In genomic region chr10:97463363-97464132, GRCh38 we compare ENCODE assay signal across 1 cellular context.
TF ChIP-seq lines count a peak whose summit lies in the region.

No MANE protein-coding gene starts in this region.

TF ChIP-seq in HepG2, 621 proteins besides CTCF, POLR2A, EP300 and RAD21 (continued from another document and continues in another):
- TF ChIP-seq, protein P1, sequence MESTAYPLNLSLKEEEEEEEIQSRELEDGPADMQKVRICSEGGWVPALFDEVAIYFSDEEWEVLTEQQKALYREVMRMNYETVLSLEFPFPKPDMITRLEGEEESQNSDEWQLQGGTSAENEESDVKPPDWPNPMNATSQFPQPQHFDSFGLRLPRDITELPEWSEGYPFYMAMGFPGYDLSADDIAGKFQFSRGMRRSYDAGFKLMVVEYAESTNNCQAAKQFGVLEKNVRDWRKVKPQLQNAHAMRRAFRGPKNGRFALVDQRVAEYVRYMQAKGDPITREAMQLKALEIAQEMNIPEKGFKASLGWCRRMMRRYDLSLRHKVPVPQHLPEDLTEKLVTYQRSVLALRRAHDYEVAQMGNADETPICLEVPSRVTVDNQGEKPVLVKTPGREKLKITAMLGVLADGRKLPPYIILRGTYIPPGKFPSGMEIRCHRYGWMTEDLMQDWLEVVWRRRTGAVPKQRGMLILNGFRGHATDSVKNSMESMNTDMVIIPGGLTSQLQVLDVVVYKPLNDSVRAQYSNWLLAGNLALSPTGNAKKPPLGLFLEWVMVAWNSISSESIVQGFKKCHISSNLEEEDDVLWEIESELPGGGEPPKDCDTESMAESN (CRISPR knock-in tag; conservative IDR thresholded peaks at IDR 0.05), result 0 out of 2 replicates have a peak, but pooled peaks have one; percentile 43
- TF ChIP-seq ZNF512 (CRISPR knock-in tag; IDR thresholded peaks at IDR 0.05) (no peak), ZNF674 (CRISPR knock-in tag; IDR thresholded peaks at IDR 0.05; ENCODE audit: low read depth) (no peak), MXD4 (CRISPR knock-in tag; IDR thresholded peaks at IDR 0.05) (no peak), TSC22D2 (CRISPR knock-in tag; IDR thresholded peaks at IDR 0.05; ENCODE audit: borderline replicate concordance) (no peak), NFRKB (IDR thresholded peaks at IDR 0.05) (no peak), ZNF350 (CRISPR knock-in tag; IDR thresholded peaks at IDR 0.05; ENCODE audit: borderline replicate concordance, low read depth) (no peak; the same call in 1 of the 2 replicates), RCOR2 (CRISPR knock-in tag; IDR thresholded peaks at IDR 0.05) (peak; percentile 37; the same call in 1 of the 2 replicates), ELF1 (CRISPR knock-in tag; IDR thresholded peaks at IDR 0.05) (peak; percentile 48; the same call in 1 of the 2 replicates), ZNF75D (CRISPR knock-in tag; IDR thresholded peaks at IDR 0.05; ENCODE audit: borderline replicate concordance) (no peak), HOXA3 (CRISPR knock-in tag; IDR thresholded peaks at IDR 0.05) (no peak), KLF6 (CRISPR knock-in tag; IDR thresholded peaks at IDR 0.05) (no peak), KAT8 (CRISPR knock-in tag; IDR thresholded peaks at IDR 0.05) (peak; percentile 62), E2F2 (CRISPR knock-in tag; IDR thresholded peaks at IDR 0.05; ENCODE audit: borderline replicate concordance) (no peak), ZNF639 (CRISPR knock-in tag; conservative IDR thresholded peaks at IDR 0.05) (no peak), CEBPB (IDR thresholded peaks at IDR 0.05; ENCODE audit: borderline replicate concordance, low read depth, low read length) (peak; percentile 92), MED13 (CRISPR knock-in tag; IDR thresholded peaks at IDR 0.05) (no peak), NFE2L2 (IDR thresholded peaks at IDR 0.05; ENCODE audit: low read length) (no peak), ZNF256 (CRISPR knock-in tag; conservative IDR thresholded peaks at IDR 0.05) (no peak), HNF4A (CRISPR knock-in tag; IDR thresholded peaks at IDR 0.05) (peak; percentile 88), RNF2 (conservative IDR thresholded peaks at IDR 0.05; ENCODE audit: low read depth) (no peak), SMYD3 (CRISPR knock-in tag; IDR thresholded peaks at IDR 0.05) (no peak), ZNF460 (CRISPR knock-in tag; IDR thresholded peaks at IDR 0.05; ENCODE audit: borderline replicate concordance) (no peak), ZBTB25 (CRISPR knock-in tag; IDR thresholded peaks at IDR 0.05) (0 out of 2 replicates have a peak, but pooled peaks have one; percentile 31), ZNF468 (CRISPR knock-in tag; IDR thresholded peaks at IDR 0.05) (no peak), ZNF205 (CRISPR knock-in tag; IDR thresholded peaks at IDR 0.05) (peak; percentile 45; the same call in 1 of the 2 replicates), ZBTB38 (CRISPR knock-in tag; IDR thresholded peaks at IDR 0.05) (no peak), ZSCAN30 (CRISPR knock-in tag; IDR thresholded peaks at IDR 0.05) (no peak), ZNF792 (CRISPR knock-in tag; IDR thresholded peaks at IDR 0.05) (peak; percentile 47; the same call in 1 of the 2 replicates), REXO4 (CRISPR knock-in tag; IDR thresholded peaks at IDR 0.05; ENCODE audit: borderline replicate concordance) (no peak), SAP130 (CRISPR knock-in tag; IDR thresholded peaks at IDR 0.05; ENCODE audit: low read depth) (peak; percentile 74), ATRX (CRISPR knock-in tag; IDR thresholded peaks at IDR 0.05; ENCODE audit: borderline replicate concordance) (no peak), NR3C1 (CRISPR knock-in tag; IDR thresholded peaks at IDR 0.05) (no peak), RARA (CRISPR knock-in tag; IDR thresholded peaks at IDR 0.05) (no peak; the same call in 1 of the 2 replicates), PATZ1 (CRISPR knock-in tag; IDR thresholded peaks at IDR 0.05) (no peak), FOXP1 (IDR thresholded peaks at IDR 0.05) (no peak), FOXP1 (CRISPR knock-in tag; IDR thresholded peaks at IDR 0.05) (no peak), FOSL1 (CRISPR knock-in tag; IDR thresholded peaks at IDR 0.05; ENCODE audit: borderline replicate concordance) (no peak), FOSL2 (CRISPR knock-in tag; IDR thresholded peaks at IDR 0.05) (peak; percentile 48), ZNF570 (CRISPR knock-in tag; IDR thresholded peaks at IDR 0.05; ENCODE audit: borderline replicate concordance) (no peak), ZNF543 (CRISPR knock-in tag; IDR thresholded peaks at IDR 0.05) (no peak), XBP1 (CRISPR knock-in tag; IDR thresholded peaks at IDR 0.05) (no peak), NFIC (IDR thresholded peaks at IDR 0.05; ENCODE audit: low read length) (0 out of 2 replicates have a peak, but pooled peaks have one; percentile 24), TGIF2 (CRISPR knock-in tag; IDR thresholded peaks at IDR 0.05) (peak; percentile 89), MYNN (CRISPR knock-in tag; IDR thresholded peaks at IDR 0.05; ENCODE audit: low read depth) (no peak), CBFB (CRISPR knock-in tag; IDR thresholded peaks at IDR 0.05) (no peak)
- TF ChIP-seq, protein P2, sequence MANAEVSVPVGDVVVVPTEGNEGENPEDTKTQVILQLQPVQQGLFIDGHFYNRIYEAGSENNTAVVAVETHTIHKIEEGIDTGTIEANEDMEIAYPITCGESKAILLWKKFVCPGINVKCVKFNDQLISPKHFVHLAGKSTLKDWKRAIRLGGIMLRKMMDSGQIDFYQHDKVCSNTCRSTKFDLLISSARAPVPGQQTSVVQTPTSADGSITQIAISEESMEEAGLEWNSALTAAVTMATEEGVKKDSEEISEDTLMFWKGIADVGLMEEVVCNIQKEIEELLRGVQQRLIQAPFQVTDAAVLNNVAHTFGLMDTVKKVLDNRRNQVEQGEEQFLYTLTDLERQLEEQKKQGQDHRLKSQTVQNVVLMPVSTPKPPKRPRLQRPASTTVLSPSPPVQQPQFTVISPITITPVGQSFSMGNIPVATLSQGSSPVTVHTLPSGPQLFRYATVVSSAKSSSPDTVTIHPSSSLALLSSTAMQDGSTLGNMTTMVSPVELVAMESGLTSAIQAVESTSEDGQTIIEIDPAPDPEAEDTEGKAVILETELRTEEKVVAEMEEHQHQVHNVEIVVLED (CRISPR knock-in tag; IDR thresholded peaks at IDR 0.05; ENCODE audit: borderline replicate concordance), result no peak
- TF ChIP-seq, protein P3, sequence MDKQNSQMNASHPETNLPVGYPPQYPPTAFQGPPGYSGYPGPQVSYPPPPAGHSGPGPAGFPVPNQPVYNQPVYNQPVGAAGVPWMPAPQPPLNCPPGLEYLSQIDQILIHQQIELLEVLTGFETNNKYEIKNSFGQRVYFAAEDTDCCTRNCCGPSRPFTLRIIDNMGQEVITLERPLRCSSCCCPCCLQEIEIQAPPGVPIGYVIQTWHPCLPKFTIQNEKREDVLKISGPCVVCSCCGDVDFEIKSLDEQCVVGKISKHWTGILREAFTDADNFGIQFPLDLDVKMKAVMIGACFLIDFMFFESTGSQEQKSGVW (CRISPR knock-in tag; IDR thresholded peaks at IDR 0.05; ENCODE audit: borderline replicate concordance), result no peak
- TF ChIP-seq, protein P4, sequence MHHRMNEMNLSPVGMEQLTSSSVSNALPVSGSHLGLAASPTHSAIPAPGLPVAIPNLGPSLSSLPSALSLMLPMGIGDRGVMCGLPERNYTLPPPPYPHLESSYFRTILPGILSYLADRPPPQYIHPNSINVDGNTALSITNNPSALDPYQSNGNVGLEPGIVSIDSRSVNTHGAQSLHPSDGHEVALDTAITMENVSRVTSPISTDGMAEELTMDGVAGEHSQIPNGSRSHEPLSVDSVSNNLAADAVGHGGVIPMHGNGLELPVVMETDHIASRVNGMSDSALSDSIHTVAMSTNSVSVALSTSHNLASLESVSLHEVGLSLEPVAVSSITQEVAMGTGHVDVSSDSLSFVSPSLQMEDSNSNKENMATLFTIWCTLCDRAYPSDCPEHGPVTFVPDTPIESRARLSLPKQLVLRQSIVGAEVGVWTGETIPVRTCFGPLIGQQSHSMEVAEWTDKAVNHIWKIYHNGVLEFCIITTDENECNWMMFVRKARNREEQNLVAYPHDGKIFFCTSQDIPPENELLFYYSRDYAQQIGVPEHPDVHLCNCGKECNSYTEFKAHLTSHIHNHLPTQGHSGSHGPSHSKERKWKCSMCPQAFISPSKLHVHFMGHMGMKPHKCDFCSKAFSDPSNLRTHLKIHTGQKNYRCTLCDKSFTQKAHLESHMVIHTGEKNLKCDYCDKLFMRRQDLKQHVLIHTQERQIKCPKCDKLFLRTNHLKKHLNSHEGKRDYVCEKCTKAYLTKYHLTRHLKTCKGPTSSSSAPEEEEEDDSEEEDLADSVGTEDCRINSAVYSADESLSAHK (CRISPR knock-in tag; IDR thresholded peaks at IDR 0.05; ENCODE audit: borderline replicate concordance), result no peak
- TF ChIP-seq, protein P5, sequence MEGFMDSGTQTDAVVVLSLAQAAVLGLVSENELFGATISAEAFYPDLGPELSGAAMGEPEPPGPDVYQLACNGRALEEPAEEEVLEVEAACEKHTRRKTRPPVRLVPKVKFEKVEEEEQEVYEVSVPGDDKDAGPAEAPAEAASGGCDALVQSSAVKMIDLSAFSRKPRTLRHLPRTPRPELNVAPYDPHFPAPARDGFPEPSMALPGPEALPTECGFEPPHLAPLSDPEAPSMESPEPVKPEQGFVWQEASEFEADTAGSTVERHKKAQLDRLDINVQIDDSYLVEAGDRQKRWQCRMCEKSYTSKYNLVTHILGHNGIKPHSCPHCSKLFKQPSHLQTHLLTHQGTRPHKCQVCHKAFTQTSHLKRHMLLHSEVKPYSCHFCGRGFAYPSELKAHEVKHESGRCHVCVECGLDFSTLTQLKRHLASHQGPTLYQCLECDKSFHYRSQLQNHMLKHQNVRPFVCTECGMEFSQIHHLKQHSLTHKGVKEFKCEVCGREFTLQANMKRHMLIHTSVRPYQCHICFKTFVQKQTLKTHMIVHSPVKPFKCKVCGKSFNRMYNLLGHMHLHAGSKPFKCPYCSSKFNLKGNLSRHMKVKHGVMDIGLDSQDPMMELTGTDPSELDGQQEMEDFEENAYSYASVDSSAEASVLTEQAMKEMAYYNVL (CRISPR knock-in tag; IDR thresholded peaks at IDR 0.05; ENCODE audit: borderline replicate concordance), result no peak
- TF ChIP-seq, protein P6, sequence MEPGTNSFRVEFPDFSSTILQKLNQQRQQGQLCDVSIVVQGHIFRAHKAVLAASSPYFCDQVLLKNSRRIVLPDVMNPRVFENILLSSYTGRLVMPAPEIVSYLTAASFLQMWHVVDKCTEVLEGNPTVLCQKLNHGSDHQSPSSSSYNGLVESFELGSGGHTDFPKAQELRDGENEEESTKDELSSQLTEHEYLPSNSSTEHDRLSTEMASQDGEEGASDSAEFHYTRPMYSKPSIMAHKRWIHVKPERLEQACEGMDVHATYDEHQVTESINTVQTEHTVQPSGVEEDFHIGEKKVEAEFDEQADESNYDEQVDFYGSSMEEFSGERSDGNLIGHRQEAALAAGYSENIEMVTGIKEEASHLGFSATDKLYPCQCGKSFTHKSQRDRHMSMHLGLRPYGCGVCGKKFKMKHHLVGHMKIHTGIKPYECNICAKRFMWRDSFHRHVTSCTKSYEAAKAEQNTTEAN (CRISPR knock-in tag; conservative IDR thresholded peaks at IDR 0.05), result no peak
